8 cellular contexts compared by ENCODE assay signal in genomic region chr20:38805502-38805957, GRCh38. TPM values are rescaled to one million over a fixed set of nuclear protein-coding genes. Genes with fewer than 3 reads are reported as not detected.
DNase-seq lines count a peak whose midpoint lies in the region; ATAC-seq and TF ChIP-seq lines count a peak whose summit lies in the region.

Gene PPP1R16B, plus strand, starts transcription at chr20:38805697. Its CDS starts 30,229 bp downstream, at chr20:38835926.

- peaks cover 0 to 6% (median 4%) of the 10 kb centered on the region in 3 donors for H3K36me3 Mint-ChIP-seq in naive thymus-derived CD8-positive, alpha-beta T cell

- peak within 1 kb of the TSS; percentile 85 to 96 (median 90) for H3K4me3 Mint-ChIP-seq in naive thymus-derived CD8-positive, alpha-beta T cell

- CTCF ChIA-PET in GM10248 (lab: Yijun Ruan, JAX), result interaction anchor here (1.0 to 6.8 kb wide), 11 partner anchors 10 to 121 kb away, joined by 3 to 50 read pairs (median 4); partner anchors contain the start of gene FAM83D
- CTCF ChIA-PET in HEK293T (lab: Yijun Ruan, JAX), result interaction anchor here (0.6 to 1.6 kb wide), 2 partner anchors 15 to 21 kb away, joined by 3 to 11 read pairs; no protein-coding TSS in a partner anchor

- H3K4me1 Mint-ChIP-seq in naive thymus-derived CD8-positive, alpha-beta T cell, result peaks cover 28 to 60% (median 58%) of the 10 kb centered on the region in 4 donors

- DNase-seq in GM10248 (ENCODE audit: extremely low spot score), result peak; percentile 87
- DNase-seq in HEK293T (ENCODE audit: extremely low spot score), result peak; percentile 79
- DNase-seq in NCI-H2171 treated with DMSO at 0.1 percent for 48 hours (lab: John Stamatoyannopoulos, UW), result peak; percentile 43
- DNase-seq in activated CD8-positive, alpha-beta memory T cell treated with anti-CD3 and anti-CD28 coated beads, Interleukin-2, amount 50 U/mL, for 24 hours (ENCODE audit: extremely low read depth), result peak; percentile 52
- no peak for DNase-seq in epithelial cell of proximal tubule (ENCODE audit: low read depth)
- peak in 9 of 10 donors; percentile 73 to 86 (median 80) for DNase-seq in naive thymus-derived CD8-positive, alpha-beta T cell
- peak; percentile 75 to 79 for DNase-seq in stimulated activated CD8-positive, alpha-beta memory T cell treated with anti-CD3 and anti-CD28 coated beads, Interleukin-7, amount 100 ng/mL, for 48 hours (ENCODE audit: extremely low read depth in 1 of 2, low read depth in 1 of 2)

- peak within 1 kb of the TSS; percentile 44 for H3K4me3 ChIP-seq in epithelial cell of proximal tubule (ENCODE audit: low read depth, low read length)

- TF ChIP-seq CTCF in GM10248 (IDR thresholded peaks at IDR 0.05; ENCODE audit: control extremely low read depth, extremely low read depth, low read depth, missing control alignments) (no peak), epithelial cell of proximal tubule (conservative IDR thresholded peaks at IDR 0.05; ENCODE audit: low read depth, low read length) (no peak)

- POLR2A ChIA-PET in GM10248 (lab: Yijun Ruan, JAX) (interaction anchor here (0.6 to 1.4 kb wide), 4 partner anchors 53 to 87 kb away, joined by 3 to 4 read pairs (median 4); no protein-coding TSS in a partner anchor), HEK293T (lab: Yijun Ruan, JAX) (interaction anchor here (1.0 kb wide), 1 partner anchor 20 kb away, joined by 4 read pairs; no protein-coding TSS in a partner anchor)
- POLR2A ChIA-PET in naive thymus-derived CD8-positive, alpha-beta T cell (lab: Charles Lee), result interaction anchor here (0.9 to 5.5 kb wide), 17 partner anchors 10 to 333 kb away, joined by 3 to 105 read pairs (median 6); partner anchors contain the start of genes ACTR5, DHX35 and RALGAPB

- H3K9me3 Mint-ChIP-seq in naive thymus-derived CD8-positive, alpha-beta T cell, result no peaks in the 10 kb centered on the region

- H3K27ac Mint-ChIP-seq in naive thymus-derived CD8-positive, alpha-beta T cell, result peak within 1 kb of the TSS; percentile 94 to 99 (median 96)

- ATAC-seq in naive thymus-derived CD8-positive, alpha-beta T cell, result peak; percentile 68 to 72
- no peak for ATAC-seq in HG03469 (IDR thresholded peaks at IDR 0.05; ENCODE audit: unreplicated experiment)

- peaks cover 0 to 2% (median 0%) of the 10 kb centered on the region in 5 donors for H3K27me3 Mint-ChIP-seq in naive thymus-derived CD8-positive, alpha-beta T cell

TF ChIP-seq in HEK293T, 16 proteins besides CTCF, POLR2A, EP300 and RAD21:
- TF ChIP-seq NFRKB (IDR thresholded peaks at IDR 0.05) (no peak), BHLHE40 (IDR thresholded peaks at IDR 0.05; ENCODE audit: borderline replicate concordance) (no peak), ELF4 (IDR thresholded peaks at IDR 0.05) (no peak), ARNT (IDR thresholded peaks at IDR 0.05) (no peak), FOXM1 (IDR thresholded peaks at IDR 0.05; ENCODE audit: borderline replicate concordance) (no peak), SP1 (IDR thresholded peaks at IDR 0.05) (no peak), PKNOX1 (IDR thresholded peaks at IDR 0.05) (no peak)

RNA-seq across cellular contexts. Expression of gene PPP1R16B, which starts in this region (rescaled TPM):
- total RNA-seq in epithelial cell of proximal tubule, result not detected in 2 replicates
- 10 to 100 TPM; 31.4 to 33.6 TPM for total RNA-seq in naive thymus-derived CD8-positive, alpha-beta T cell
- 10 to 100 TPM in 2 of 3 donors, 1 to 10 TPM in 1; 9.7 to 15.6 (median 13.4) TPM for polyA plus RNA-seq in naive thymus-derived CD8-positive, alpha-beta T cell

Comparison
In these comparisons a context has a peak if more than half of its experiments do, and no peak if none do; other contexts are left out.
1. RNA of gene PPP1R16B (total RNA-seq): 31.4 to 33.6 TPM in naive thymus-derived CD8-positive, alpha-beta T cell; not detected in epithelial cell of proximal tubule; every median in the first group is over 10 times any median in the second.